8 cellular contexts compared by ENCODE assay signal in genomic region chr7:102426268-102427031, GRCh38.
DNase-seq lines count a peak whose midpoint lies in the region; ATAC-seq and TF ChIP-seq lines count a peak whose summit lies in the region.

No MANE protein-coding gene starts in this region.

- H3K4me3 Mint-ChIP-seq in activated naive CD4-positive, alpha-beta T cell treated with anti-CD3 and anti-CD28 coated beads, Interleukin-2, amount 50 U/mL, for 24 hours, result peak overlapping the region; percentile 91

- DNase-seq in GM10266 (ENCODE audit: extremely low spot score) (peak; percentile 82), OCI-M1 (lab: John Stamatoyannopoulos, UW) (peak; percentile 11), pons (ENCODE audit: low spot score) (peak; percentile 62), NCI-H2227 treated with DMSO at 0.1 percent for 48 hours (lab: John Stamatoyannopoulos, UW) (no peak), hepatic stellate cell (ENCODE audit: low spot score) (no peak), LoVo (ENCODE audit: low spot score) (no peak)

- TF ChIP-seq CTCF in GM10266 (IDR thresholded peaks at IDR 0.05; ENCODE audit: control insufficient read depth, insufficient read depth, low read depth, missing control alignments), result no peak

- no peaks in the 10 kb centered on the region for H3K9me3 Mint-ChIP-seq in activated naive CD4-positive, alpha-beta T cell treated with anti-CD3 and anti-CD28 coated beads, Interleukin-2, amount 50 U/mL, for 24 hours

- peak; percentile 45 for ATAC-seq in HG02623 (IDR thresholded peaks at IDR 0.05; ENCODE audit: unreplicated experiment)

- H3K4me1 Mint-ChIP-seq in activated naive CD4-positive, alpha-beta T cell treated with anti-CD3 and anti-CD28 coated beads, Interleukin-2, amount 50 U/mL, for 24 hours, result peaks cover 77% of the 10 kb centered on the region

- H3K27ac Mint-ChIP-seq in activated naive CD4-positive, alpha-beta T cell treated with anti-CD3 and anti-CD28 coated beads, Interleukin-2, amount 50 U/mL, for 24 hours, result peak overlapping the region; percentile 99

- H3K27me3 Mint-ChIP-seq in activated naive CD4-positive, alpha-beta T cell treated with anti-CD3 and anti-CD28 coated beads, Interleukin-2, amount 50 U/mL, for 24 hours, result no peaks in the 10 kb centered on the region

- H3K36me3 Mint-ChIP-seq in activated naive CD4-positive, alpha-beta T cell treated with anti-CD3 and anti-CD28 coated beads, Interleukin-2, amount 50 U/mL, for 24 hours, result peaks cover 7% of the 10 kb centered on the region

Comparison
In these comparisons a context has a peak if more than half of its experiments do, and no peak if none do; other contexts are left out.
1. DNase-seq: peak in GM10266 (single experiment), OCI-M1 (single experiment) and pons (single experiment); none in NCI-H2227 treated with DMSO at 0.1 percent for 48 hours (single experiment), hepatic stellate cell (single experiment) and LoVo (single experiment).